11 cellular contexts compared by ENCODE assay signal in the genomic region with DNA sequence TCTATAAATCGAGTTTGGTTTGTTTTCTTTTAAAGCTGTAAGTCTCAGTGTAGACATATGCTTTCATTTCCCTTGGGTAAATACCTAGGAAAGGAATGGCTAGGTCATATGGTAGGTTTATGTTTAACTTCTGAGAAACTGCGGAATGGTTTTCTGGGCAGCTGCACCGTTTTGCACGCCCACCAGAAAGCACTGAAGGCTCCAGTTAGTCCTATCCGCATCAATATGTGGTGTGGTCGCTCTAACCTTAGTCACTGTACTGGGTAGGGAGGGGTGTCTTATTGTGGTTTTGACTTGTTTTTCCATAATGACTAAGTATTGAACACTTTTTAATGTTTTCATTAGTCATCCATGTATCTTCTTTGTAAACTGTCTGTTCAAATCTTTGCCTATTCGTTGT.
DNase-seq lines count a peak whose midpoint lies in the region; ATAC-seq and TF ChIP-seq lines count a peak whose summit lies in the region.
"Had no signal": no experiment of that assay in that cellular context is flagged by ENCODE, and none has a peak within 500 bp of the region (broad histone marks: within the 10 kb centered on the region; RNA-seq: fewer than 3 reads in every experiment).

No MANE protein-coding gene starts in this region.

- H3K9ac ChIP-seq in HCT116 (ENCODE audit: low read length) (no peak overlapping the region), MM.1S (ENCODE audit: low read length) (no peak overlapping the region)

- intact Hi-C loops in HCT116 (cut with micrococcal nuclease) = no loop called here

- peaks cover 0 to 11% of the 10 kb centered on the region in 2 experiments; a peak in 2 of 4 replicates for H3K4me1 ChIP-seq in HCT116 (ENCODE audit: control insufficient read depth in 1 of 2, insufficient read depth in 2 of 2, low read length in 2 of 2)
- H3K4me1 ChIP-seq in MM.1S (ENCODE audit: low read length) = no peaks in the 10 kb centered on the region
- H3K4me1 ChIP-seq: pancreas had no signal

- H3K4me3 ChIP-seq in HCT116 (replicated peaks in 1 of 2; ENCODE audit: low read depth in 1 of 2, low read length in 2 of 2) (no peak overlapping the region), fibroblast of the aortic adventitia (ENCODE audit: low read depth, low read length) (no peak overlapping the region), MM.1S (ENCODE audit: low read length) (no peak overlapping the region)
- H3K4me3 ChIP-seq: dorsolateral prefrontal cortex, pancreas had no signal

- H4K20me1 ChIP-seq in HCT116 (ENCODE audit: insufficient read depth) (no peaks in the 10 kb centered on the region), MM.1S (ENCODE audit: insufficient read depth, low read length) (no peaks in the 10 kb centered on the region)

- no peak for TF ChIP-seq POLR2A in HCT116 (IDR thresholded peaks at IDR 0.05; ENCODE audit: borderline replicate concordance, extremely low read depth, insufficient read depth, insufficient read length)

- no peak; the same call in 1 of the 2 replicates for TF ChIP-seq RAD21 in HCT116 (IDR thresholded peaks at IDR 0.05; ENCODE audit: low read depth)

- ATAC-seq in HCT116 = no peak
- no peak for ATAC-seq in HG02642 (IDR thresholded peaks at IDR 0.05; ENCODE audit: poor library complexity, unreplicated experiment)
- ATAC-seq in HG02798 (IDR thresholded peaks at IDR 0.05; ENCODE audit: poor library complexity, unreplicated experiment) = no peak
- ATAC-seq: pancreas had no signal

- H3K79me2 ChIP-seq in HCT116 (ENCODE audit: insufficient read depth, low read length) (no peaks in the 10 kb centered on the region), MM.1S (ENCODE audit: low read length) (no peaks in the 10 kb centered on the region)

- peak; percentile 16 for DNase-seq in HCT116 (ENCODE audit: low read depth, low spot score)
- peak; percentile 1 for DNase-seq in T1000 (lab: John Stamatoyannopoulos, UW)
- DNase-seq in fibroblast of the aortic adventitia (ENCODE audit: low read depth) = peak; percentile 12
- peak; percentile 63 for DNase-seq in stimulated activated CD4-positive, alpha-beta T cell treated with anti-CD3 and anti-CD28 coated beads, Interleukin-4, amount 100 ng/mL, for 24 hours
- no peak for DNase-seq in MM.1S
- DNase-seq in inferior parietal cortex (ENCODE audit: extremely low spot score) = no peak
- DNase-seq: activated CD4-positive, CD25-positive, alpha-beta regulatory T cell treated with anti-CD3 and anti-CD28 coated beads, Interleukin-2, amount 50 U/mL, for 72 hours; dorsolateral prefrontal cortex; pancreas had no signal

- BruUV-seq in HCT116 (replicated peaks; lab: Mats Ljungman, UMichigan) = no TSS peak

- CTCF ChIA-PET in HCT116 (lab: Charles Lee) = no interaction called here

- H3K9me3 ChIP-seq in HCT116 (ENCODE audit: control insufficient read depth in 1 of 2, insufficient read depth in 1 of 2, low read depth in 1 of 2, low read length in 2 of 2) (no peaks in the 10 kb centered on the region), MM.1S (replicated peaks; ENCODE audit: insufficient read depth, low read length) (no peaks in the 10 kb centered on the region)
- H3K9me3 ChIP-seq: pancreas had no signal

- POLR2A ChIA-PET in HCT116 (lab: Charles Lee) = no interaction called here

- no peaks in the 10 kb centered on the region for H3F3A ChIP-seq in MM.1S (ENCODE audit: insufficient read depth, low read length)

- H3K4me2 ChIP-seq in HCT116 (ENCODE audit: low read length) = no peak overlapping the region
- H3K4me2 ChIP-seq in MM.1S (ENCODE audit: low read depth, low read length) = no peak overlapping the region

- H3K36me3 ChIP-seq in HCT116 (ENCODE audit: control insufficient read depth in 1 of 2, insufficient read depth in 2 of 2, low read length in 2 of 2) = no peaks in the 10 kb centered on the region
- H3K36me3 ChIP-seq in MM.1S (replicated peaks; ENCODE audit: insufficient read depth, low read length) = no peaks in the 10 kb centered on the region
- H3K36me3 ChIP-seq: pancreas had no signal

- no peak for TF ChIP-seq CTCF in HCT116 (IDR thresholded peaks at IDR 0.05 in 2 of 3, conservative IDR thresholded peaks at IDR 0.05 in 1 of 3; ENCODE audit: borderline replicate concordance in 1 of 3, insufficient read depth in 1 of 3, low read depth in 2 of 3, low read length in 2 of 3)
- TF ChIP-seq CTCF in fibroblast of the aortic adventitia (IDR thresholded peaks at IDR 0.05; ENCODE audit: insufficient read depth, low read length) = no peak
- TF ChIP-seq CTCF in MM.1S (IDR thresholded peaks at IDR 0.05; ENCODE audit: low read length) = no peak

- RAD21 ChIA-PET in HCT116 (lab: Charles Lee; ENCODE audit: low non-redundant PET in 1 of 2, low total read pairs in 2 of 2, uncharacterized antibody in 2 of 2, unreplicated experiment in 2 of 2) = no interaction called here

- H2AFZ ChIP-seq in HCT116 (ENCODE audit: low read depth, low read length, poor library complexity, severe bottlenecking) = peak overlapping the region; percentile 24
- no peak overlapping the region for H2AFZ ChIP-seq in MM.1S (ENCODE audit: low read length)

- H3K27me3 ChIP-seq in HCT116 (ENCODE audit: insufficient read depth, low read length) (no peaks in the 10 kb centered on the region), MM.1S (replicated peaks; ENCODE audit: insufficient read depth, low read length) (no peaks in the 10 kb centered on the region)
- H3K27me3 ChIP-seq: dorsolateral prefrontal cortex had no signal

- H3K27ac ChIP-seq in HCT116 (ENCODE audit: low read depth, low read length) = no peak overlapping the region
- H3K27ac ChIP-seq in MM.1S (ENCODE audit: low read length) = no peak overlapping the region
- H3K27ac ChIP-seq: dorsolateral prefrontal cortex, pancreas had no signal

- no peaks in the 10 kb centered on the region for H3K9me2 ChIP-seq in HCT116 (ENCODE audit: insufficient read depth)
- H3K9me2 ChIP-seq in MM.1S (replicated peaks; ENCODE audit: insufficient read depth, low read length) = no peaks in the 10 kb centered on the region

TF ChIP-seq in HCT116, 20 proteins besides CTCF, POLR2A, EP300 and RAD21:
- TF ChIP-seq ZNF274 (IDR thresholded peaks at IDR 0.05; ENCODE audit: low read depth, low read length) (no peak), JUND (IDR thresholded peaks at IDR 0.05) (peak; percentile 37; the same call in 1 of the 2 replicates), SRF (IDR thresholded peaks at IDR 0.05; ENCODE audit: low read depth) (no peak), CBX3 (IDR thresholded peaks at IDR 0.05; ENCODE audit: low read depth) (no peak), EZH2 (IDR thresholded peaks at IDR 0.05) (no peak), FOSL1 (IDR thresholded peaks at IDR 0.05; ENCODE audit: low read depth) (peak; percentile 44; the same call in 1 of the 2 replicates), EGR1 (IDR thresholded peaks at IDR 0.05; ENCODE audit: low read depth) (peak; percentile 24; the same call in 1 of the 2 replicates), SP1 (IDR thresholded peaks at IDR 0.05; ENCODE audit: low read depth) (peak; percentile 25; the same call in 1 of the 2 replicates)
TF ChIP-seq in HCT116: peak in this region for 4.

Comparison
In these comparisons a context has a peak if more than half of its experiments do, and no peak if none do; other contexts are left out.
1. DNase-seq: peak in HCT116 (single experiment), T1000 (single experiment), fibroblast of the aortic adventitia (single experiment) and stimulated activated CD4-positive, alpha-beta T cell treated with anti-CD3 and anti-CD28 coated beads, Interleukin-4, amount 100 ng/mL, for 24 hours (single experiment); none in MM.1S (single experiment) and inferior parietal cortex (single experiment).